ENCODE assay signal across 20 cellular contexts in genomic region chr19:16531380-16531669, GRCh38. TPM values are rescaled to one million over a fixed set of nuclear protein-coding genes. Genes with fewer than 3 reads are reported as not detected.
DNase-seq lines count a peak whose midpoint lies in the region; ATAC-seq, FAIRE-seq and TF ChIP-seq lines count a peak whose summit lies in the region.
"Had no signal": no experiment of that assay in that cellular context is flagged by ENCODE, and none has a peak within 500 bp of the region (broad histone marks: within the 10 kb centered on the region; RNA-seq: fewer than 3 reads in every experiment).

No MANE protein-coding gene starts in this region.

- no peak for ATAC-seq in activated T-cell treated with anti-CD3 and anti-CD28 coated beads, Interleukin-2, amount 50 U/mL, for 72 hours (replicated peaks in 1 of 2)
- ATAC-seq in stimulated activated effector memory CD8-positive, alpha-beta T cell treated with anti-CD3 and anti-CD28 coated beads, Interleukin-12 subunit alpha, Interleukin-12 subunit beta, amount 100 ng/mL, for 72 hours: no peak
- no peak for ATAC-seq in HG03354 (IDR thresholded peaks at IDR 0.05; ENCODE audit: poor library complexity, severe bottlenecking, unreplicated experiment)
- ATAC-seq: A549 had no signal

- no peak overlapping the region for H3K4me3 Mint-ChIP-seq in activated T-cell treated with anti-CD3 and anti-CD28 coated beads, Interleukin-2, amount 50 U/mL, for 24 hours
- no peak overlapping the region for H3K4me3 Mint-ChIP-seq in activated T-cell treated with anti-CD3 and anti-CD28 coated beads, Interleukin-2, amount 50 U/mL, for 72 hours
- H3K4me3 Mint-ChIP-seq in stimulated activated effector memory CD8-positive, alpha-beta T cell treated with anti-CD3 and anti-CD28 coated beads, Interleukin-12 subunit alpha, Interleukin-12 subunit beta, amount 100 ng/mL, for 72 hours: no peak overlapping the region
- H3K4me3 Mint-ChIP-seq: CD4-positive, alpha-beta T cell had no signal

- CTCF ChIA-PET in H1 (lab: Charles Lee; ENCODE audit: partially characterized antibody): interaction anchor here (2.0 kb wide), 1 partner anchor 16 kb away, joined by 5 read pairs; no protein-coding TSS in a partner anchor

- H3K36me3 Mint-ChIP-seq in activated T-cell treated with anti-CD3 and anti-CD28 coated beads, Interleukin-2, amount 50 U/mL, for 24 hours (ENCODE audit: low read depth): peaks cover 98% of the 10 kb centered on the region
- H3K36me3 Mint-ChIP-seq in activated T-cell treated with anti-CD3 and anti-CD28 coated beads, Interleukin-2, amount 50 U/mL, for 72 hours (ENCODE audit: insufficient read depth in 2 of 2): peaks cover 0 to 33% of the 10 kb centered on the region in 2 donors
- H3K36me3 Mint-ChIP-seq in stimulated activated effector memory CD8-positive, alpha-beta T cell treated with anti-CD3 and anti-CD28 coated beads, Interleukin-12 subunit alpha, Interleukin-12 subunit beta, amount 100 ng/mL, for 72 hours: peaks cover 95% of the 10 kb centered on the region

- no peak overlapping the region for H3K9ac ChIP-seq in H1 (replicated peaks in 1 of 4; ENCODE audit: extremely low read depth in 1 of 4, low read depth in 3 of 4, low read length in 3 of 4)

- 92% methylated on average over 12 of the region's 12 CpGs; no CpG with 5 or more reads in 1 of the 2 experiments for WGBS in H1 (ENCODE audit: extremely low coverage in 1 of 2, insufficient coverage in 1 of 2, insufficient read length in 1 of 2, insufficient replicate concordance in 2 of 2, low coverage in 1 of 2, low lambda C conversion rate in 2 of 2, missing lambda C conversion rate in 1 of 2), 2 experiments

- H3K79me2 ChIP-seq in H1 (ENCODE audit: control insufficient read depth in 1 of 2, insufficient read depth in 2 of 2, low read length in 2 of 2): peaks cover 0 to 5% of the 10 kb centered on the region in 2 experiments; a peak in 1 of 4 replicates

- no peak overlapping the region for H3K4ac ChIP-seq in H1 (replicated peaks; ENCODE audit: insufficient read length, low read depth, low read length)

- no peak overlapping the region for H2BK5ac ChIP-seq in H1 (ENCODE audit: low read depth, low read length)

- no peak overlapping the region for H4K91ac ChIP-seq in H1 (replicated peaks; ENCODE audit: insufficient read length, low read length)

- H3K56ac ChIP-seq in H1 (replicated peaks; ENCODE audit: insufficient read length, low read depth, low read length): no peak overlapping the region

- POLR2A ChIA-PET in H1 (lab: Charles Lee; ENCODE audit: partially characterized antibody): interaction anchor here (1.1 to 6.2 kb wide), 2 partner anchors 13 kb away, joined by 3 to 34 read pairs; no protein-coding TSS in a partner anchor

- H3K9me3 ChIP-seq in H1 (ENCODE audit: insufficient read depth in 2 of 2, low read depth in 1 of 2, low read length in 1 of 2): no peaks in the 10 kb centered on the region
- H3K9me3 ChIP-seq: A549, Caco-2, HAP-1 had no signal

- H4K5ac ChIP-seq in H1 (ENCODE audit: insufficient read length, low read depth, low read length): no peak overlapping the region

- TF ChIP-seq CTCF in VCaP (conservative IDR thresholded peaks at IDR 0.05) (no peak), H1 (IDR thresholded peaks at IDR 0.05; ENCODE audit: control extremely low read depth in 1 of 3, insufficient read depth in 1 of 3, low read depth in 1 of 3, low read length in 3 of 3) (no peak)

- FAIRE-seq in H1 (lab: Jason Lieb, UNC): no peak
- FAIRE-seq: A549, D721Med, G401.6, GM12892, GM18507 had no signal

- H2BK12ac ChIP-seq in H1 (ENCODE audit: low read depth, low read length): no peak overlapping the region

- no peak overlapping the region for H2AFZ ChIP-seq in H1 (ENCODE audit: low read length)

- no peak overlapping the region for H3K23ac ChIP-seq in H1 (ENCODE audit: insufficient read length)

- no peak overlapping the region for H2BK20ac ChIP-seq in H1 (ENCODE audit: low read length)

- H2BK15ac ChIP-seq in H1 (ENCODE audit: low read length): no peak overlapping the region

- TF ChIP-seq EP300 in H1 (IDR thresholded peaks at IDR 0.05; ENCODE audit: borderline replicate concordance in 1 of 2, low read depth in 2 of 2, low read length in 2 of 2): no peak

- H3K27ac ChIP-seq in VCaP (peak overlapping the region; percentile 65; the same call in 1 of the 2 replicates), H1 (ENCODE audit: low read depth, low read length) (no peak overlapping the region)
- H3K27ac ChIP-seq: 22Rv1, A549, C4-2B had no signal

- no peak overlapping the region for H2BK120ac ChIP-seq in H1 (replicated peaks; ENCODE audit: low read depth, low read length)

- no peak for DNase-seq in activated T-cell treated with anti-CD3 and anti-CD28 coated beads, Interleukin-2, amount 50 U/mL, for 24 hours
- DNase-seq in activated T-cell treated with anti-CD3 and anti-CD28 coated beads, Interleukin-2, amount 50 U/mL, for 72 hours: no peak
- no peak for DNase-seq in H1 (ENCODE audit: low read depth in 1 of 2, low spot score in 2 of 2)
- no peak for DNase-seq in stimulated activated effector memory CD8-positive, alpha-beta T cell treated with anti-CD3 and anti-CD28 coated beads, Interleukin-12 subunit alpha, Interleukin-12 subunit beta, amount 100 ng/mL, for 72 hours (ENCODE audit: low spot score in 2 of 2)
- no peak for DNase-seq in NOMO-1 treated with dmso at 0.1 percent for 144 hours (lab: John Stamatoyannopoulos, UW; ENCODE audit: unreplicated experiment)
- DNase-seq: AML-193; Caco-2; CD4-positive, alpha-beta T cell; GOT3 had no signal

- no peak overlapping the region for H3K18ac ChIP-seq in H1 (ENCODE audit: extremely low read depth, low read length)

- no peak overlapping the region for H3K4me2 ChIP-seq in H1 (ENCODE audit: insufficient read depth in 1 of 2, low read depth in 2 of 2, low read length in 2 of 2)
- H3K4me2 ChIP-seq: A549 had no signal

- peaks cover 11 to 38% of the 10 kb centered on the region in 2 experiments for H4K20me1 ChIP-seq in H1 (replicated peaks in 1 of 2; ENCODE audit: control insufficient read depth in 1 of 2, insufficient read depth in 2 of 2, low read length in 2 of 2)

- H3K4me3 ChIP-seq in H1 (ENCODE audit: extremely low read depth in 1 of 4, insufficient read depth in 2 of 4, low read depth in 3 of 4, low read length in 4 of 4): no peak overlapping the region
- H3K4me3 ChIP-seq: A549, HAP-1 had no signal

- peak overlapping the region; percentile 30 for H3K27ac Mint-ChIP-seq in activated T-cell treated with anti-CD3 and anti-CD28 coated beads, Interleukin-2, amount 50 U/mL, for 24 hours
- no peak overlapping the region for H3K27ac Mint-ChIP-seq in activated T-cell treated with anti-CD3 and anti-CD28 coated beads, Interleukin-2, amount 50 U/mL, for 72 hours
- peak overlapping the region; percentile 81 for H3K27ac Mint-ChIP-seq in stimulated activated effector memory CD8-positive, alpha-beta T cell treated with anti-CD3 and anti-CD28 coated beads, Interleukin-12 subunit alpha, Interleukin-12 subunit beta, amount 100 ng/mL, for 72 hours
- H3K27ac Mint-ChIP-seq: CD4-positive, alpha-beta T cell had no signal

- peaks cover 6% of the 10 kb centered on the region for H3K79me1 ChIP-seq in H1 (ENCODE audit: low read depth, low read length)

- H3K9me3 Mint-ChIP-seq in activated T-cell treated with anti-CD3 and anti-CD28 coated beads, Interleukin-2, amount 50 U/mL, for 24 hours: no peaks in the 10 kb centered on the region
- H3K9me3 Mint-ChIP-seq in activated T-cell treated with anti-CD3 and anti-CD28 coated beads, Interleukin-2, amount 50 U/mL, for 72 hours: no peaks in the 10 kb centered on the region
- H3K9me3 Mint-ChIP-seq in stimulated activated effector memory CD8-positive, alpha-beta T cell treated with anti-CD3 and anti-CD28 coated beads, Interleukin-12 subunit alpha, Interleukin-12 subunit beta, amount 100 ng/mL, for 72 hours: no peaks in the 10 kb centered on the region
- H3K9me3 Mint-ChIP-seq: CD4-positive, alpha-beta T cell had no signal

- H2AK5ac ChIP-seq in H1 (ENCODE audit: low read depth, low read length): no peak overlapping the region

- no peaks in the 10 kb centered on the region for H3K27me3 Mint-ChIP-seq in activated T-cell treated with anti-CD3 and anti-CD28 coated beads, Interleukin-2, amount 50 U/mL, for 24 hours
- H3K27me3 Mint-ChIP-seq in activated T-cell treated with anti-CD3 and anti-CD28 coated beads, Interleukin-2, amount 50 U/mL, for 72 hours (ENCODE audit: low read depth): no peaks in the 10 kb centered on the region
- H3K27me3 Mint-ChIP-seq: CD4-positive, alpha-beta T cell had no signal

- TF ChIP-seq POLR2A in H1 (IDR thresholded peaks at IDR 0.05; ENCODE audit: control extremely low read depth in 1 of 2, low read depth in 2 of 2, low read length in 2 of 2): no peak

- H3K4me1 Mint-ChIP-seq in activated T-cell treated with anti-CD3 and anti-CD28 coated beads, Interleukin-2, amount 50 U/mL, for 24 hours (ENCODE audit: low read depth): peaks cover 3% of the 10 kb centered on the region
- no peaks in the 10 kb centered on the region for H3K4me1 Mint-ChIP-seq in activated T-cell treated with anti-CD3 and anti-CD28 coated beads, Interleukin-2, amount 50 U/mL, for 72 hours (ENCODE audit: low read depth)
- peaks cover 5% of the 10 kb centered on the region for H3K4me1 Mint-ChIP-seq in stimulated activated effector memory CD8-positive, alpha-beta T cell treated with anti-CD3 and anti-CD28 coated beads, Interleukin-12 subunit alpha, Interleukin-12 subunit beta, amount 100 ng/mL, for 72 hours

- TF ChIP-seq RAD21 in H1 (IDR thresholded peaks at IDR 0.05 in 1 of 2, conservative IDR thresholded peaks at IDR 0.05 in 1 of 2; ENCODE audit: low read depth in 2 of 2, low read length in 2 of 2): no peak

- no peaks in the 10 kb centered on the region for H3K27me3 ChIP-seq in H1 (replicated peaks in 1 of 4; ENCODE audit: control insufficient read depth in 3 of 4, extremely low read depth in 1 of 4, insufficient read depth in 3 of 4, low read length in 3 of 4)

- H4K8ac ChIP-seq in H1 (ENCODE audit: extremely low read depth, insufficient read depth, low read length): peak overlapping the region; percentile 57

- no peaks in the 10 kb centered on the region for H3K23me2 ChIP-seq in H1 (ENCODE audit: low read depth, low read length)

- peaks cover 45 to 83% (median 79%) of the 10 kb centered on the region in 4 experiments for H3K36me3 ChIP-seq in H1 (ENCODE audit: control insufficient read depth in 2 of 4, insufficient read depth in 4 of 4, low read length in 3 of 4)

- no peaks in the 10 kb centered on the region for H3K4me1 ChIP-seq in H1 (replicated peaks in 1 of 4; ENCODE audit: control insufficient read depth in 3 of 4, insufficient read depth in 4 of 4, low read length in 3 of 4)
- H3K4me1 ChIP-seq: A549, Caco-2, HAP-1 had no signal

- H3K14ac ChIP-seq in H1 (ENCODE audit: insufficient read length): no peak overlapping the region

RNA-seq across cellular contexts. Expression of gene CHERP, which starts 10.9 kb away (rescaled TPM):
- 10 to 100 TPM; 54.8 to 59.6 TPM for total RNA-seq in activated T-cell treated with anti-CD3 and anti-CD28 coated beads, Interleukin-2, amount 50 U/mL, for 72 hours
- total RNA-seq in H1 (2021; fragmentation: NEBNext Ultra II Directional; extraction: Animal tissue kit (Norgen Biotek cat#: 25700)): 72.5 and 73.7 TPM in 2 replicates
- polyA plus RNA-seq in H1 (2011; rRNA removed): 13.9 and 23.9 TPM in 2 replicates
- 9.3 TPM for polyA plus RNA-seq in H1 (2011; cell fraction: cytosol; rRNA removed)
- 52.5 TPM for polyA plus RNA-seq in H1 (2011; cell fraction: nucleus; rRNA removed)
- 38.9 to 59.6 TPM (median 54.5 TPM) in 4 replicates for polyA plus RNA-seq in H1 (2012, experiment 1 of 2)
- 37.2 TPM for polyA plus RNA-seq in H1 (2012, experiment 2 of 2)
- polyA plus RNA-seq in H1 (2013, experiment 1 of 2): 47.6 TPM
- polyA plus RNA-seq in H1 (2013, experiment 2 of 2): 44.8 TPM
- 6.0 and 8.6 TPM in 2 replicates for polyA minus RNA-seq in H1 (2011; rRNA and poly(A)+ RNA removed)
- 25.3 TPM for polyA minus RNA-seq in H1 (2011; cell fraction: cytosol; rRNA and poly(A)+ RNA removed)
- 26.4 TPM for polyA minus RNA-seq in H1 (2011; cell fraction: nucleus; rRNA and poly(A)+ RNA removed)

RNA-seq across cellular contexts. Expression of gene C19orf44, which starts 35.1 kb away (rescaled TPM):
- total RNA-seq in activated T-cell treated with anti-CD3 and anti-CD28 coated beads, Interleukin-2, amount 50 U/mL, for 72 hours: 1 to 10 TPM; 3.0 to 3.4 TPM
- total RNA-seq in H1 (2021; fragmentation: NEBNext Ultra II Directional; extraction: Animal tissue kit (Norgen Biotek cat#: 25700)): 4.2 and 4.5 TPM in 2 replicates
- polyA plus RNA-seq in H1 (2011; rRNA removed): 2.1 and 2.8 TPM in 2 replicates
- 3.1 TPM for polyA plus RNA-seq in H1 (2011; cell fraction: cytosol; rRNA removed)
- 4.2 TPM for polyA plus RNA-seq in H1 (2011; cell fraction: nucleus; rRNA removed)
- 3.6 to 5.5 TPM (median 4.1 TPM) in 4 replicates for polyA plus RNA-seq in H1 (2012, experiment 1 of 2)
- 1.7 TPM for polyA plus RNA-seq in H1 (2012, experiment 2 of 2)
- 3.3 TPM for polyA plus RNA-seq in H1 (2013, experiment 1 of 2)
- 2.9 TPM for polyA plus RNA-seq in H1 (2013, experiment 2 of 2)
- polyA minus RNA-seq in H1 (2011; rRNA and poly(A)+ RNA removed): 1.9 TPM in 2 replicates
- polyA minus RNA-seq in H1 (2011; cell fraction: cytosol; rRNA and poly(A)+ RNA removed): 2.9 TPM
- 4.1 TPM for polyA minus RNA-seq in H1 (2011; cell fraction: nucleus; rRNA and poly(A)+ RNA removed)

RNA-seq across cellular contexts. Expression of gene CALR3, which starts 35.4 kb away (rescaled TPM):
- total RNA-seq in activated T-cell treated with anti-CD3 and anti-CD28 coated beads, Interleukin-2, amount 50 U/mL, for 72 hours: not detected
- 0.32 and 0.33 TPM in 2 replicates for total RNA-seq in H1 (2021; fragmentation: NEBNext Ultra II Directional; extraction: Animal tissue kit (Norgen Biotek cat#: 25700))
- polyA plus RNA-seq in H1 (2011; rRNA removed): 0.11 TPM in 1 of 2 replicates, not detected in the other
- polyA plus RNA-seq in H1 (2011; cell fraction: cytosol; rRNA removed): 0.30 TPM
- polyA plus RNA-seq in H1 (2011; cell fraction: nucleus; rRNA removed): 0.17 TPM
- 0.19 to 0.40 TPM (median 0.35 TPM) in 4 replicates for polyA plus RNA-seq in H1 (2012, experiment 1 of 2)
- polyA plus RNA-seq in H1 (2012, experiment 2 of 2): 0.37 TPM
- 0.55 TPM for polyA plus RNA-seq in H1 (2013, experiment 1 of 2)
- 0.64 TPM for polyA plus RNA-seq in H1 (2013, experiment 2 of 2)
- 0.44 TPM in 1 of 2 replicates, not detected in the other for polyA minus RNA-seq in H1 (2011; rRNA and poly(A)+ RNA removed)
- not detected for polyA minus RNA-seq in H1 (2011; cell fraction: cytosol; rRNA and poly(A)+ RNA removed)
- not detected for polyA minus RNA-seq in H1 (2011; cell fraction: nucleus; rRNA and poly(A)+ RNA removed)
- total RNA-seq: Caco-2; CD4-positive, alpha-beta T cell had no signal
- polyA plus RNA-seq: BJ had no signal

RNA-seq across cellular contexts. Expression of gene SLC35E1, which starts 40.9 kb away (rescaled TPM):
- total RNA-seq in activated T-cell treated with anti-CD3 and anti-CD28 coated beads, Interleukin-2, amount 50 U/mL, for 72 hours: 10 to 100 TPM; 36.5 to 39.5 TPM
- 26.0 and 28.5 TPM in 2 replicates for total RNA-seq in H1 (2021; fragmentation: NEBNext Ultra II Directional; extraction: Animal tissue kit (Norgen Biotek cat#: 25700))
- polyA plus RNA-seq in H1 (2011; rRNA removed): 31.2 and 31.9 TPM in 2 replicates
- 19.0 TPM for polyA plus RNA-seq in H1 (2011; cell fraction: cytosol; rRNA removed)
- polyA plus RNA-seq in H1 (2011; cell fraction: nucleus; rRNA removed): 47.0 TPM
- polyA plus RNA-seq in H1 (2012, experiment 1 of 2): 17.7 to 21.3 TPM (median 20.5 TPM) in 4 replicates
- 15.8 TPM for polyA plus RNA-seq in H1 (2012, experiment 2 of 2)
- polyA plus RNA-seq in H1 (2013, experiment 1 of 2): 36.8 TPM
- 43.2 TPM for polyA plus RNA-seq in H1 (2013, experiment 2 of 2)
- polyA minus RNA-seq in H1 (2011; rRNA and poly(A)+ RNA removed): 52.9 and 53.8 TPM in 2 replicates
- 20.4 TPM for polyA minus RNA-seq in H1 (2011; cell fraction: cytosol; rRNA and poly(A)+ RNA removed)
- polyA minus RNA-seq in H1 (2011; cell fraction: nucleus; rRNA and poly(A)+ RNA removed): 24.4 TPM

RNA-seq across cellular contexts. Expression of gene EPS15L1, which starts 59.6 kb away (rescaled TPM):
- 10 to 100 TPM; 29.4 to 34.8 TPM for total RNA-seq in activated T-cell treated with anti-CD3 and anti-CD28 coated beads, Interleukin-2, amount 50 U/mL, for 72 hours
- total RNA-seq in H1 (2021; fragmentation: NEBNext Ultra II Directional; extraction: Animal tissue kit (Norgen Biotek cat#: 25700)): 36.6 and 37.2 TPM in 2 replicates
- polyA plus RNA-seq in H1 (2011; rRNA removed): 17.6 and 22.4 TPM in 2 replicates
- 15.2 TPM for polyA plus RNA-seq in H1 (2011; cell fraction: cytosol; rRNA removed)
- 31.3 TPM for polyA plus RNA-seq in H1 (2011; cell fraction: nucleus; rRNA removed)
- polyA plus RNA-seq in H1 (2012, experiment 1 of 2): 29.7 to 35.7 TPM (median 31.8 TPM) in 4 replicates
- 13.3 TPM for polyA plus RNA-seq in H1 (2012, experiment 2 of 2)
- polyA plus RNA-seq in H1 (2013, experiment 1 of 2): 18.0 TPM
- 17.5 TPM for polyA plus RNA-seq in H1 (2013, experiment 2 of 2)
- polyA minus RNA-seq in H1 (2011; rRNA and poly(A)+ RNA removed): 19.7 and 27.4 TPM in 2 replicates
- 28.3 TPM for polyA minus RNA-seq in H1 (2011; cell fraction: cytosol; rRNA and poly(A)+ RNA removed)
- polyA minus RNA-seq in H1 (2011; cell fraction: nucleus; rRNA and poly(A)+ RNA removed): 32.3 TPM
